Comparison of ENCODE assay signal across 10 cellular contexts in the genomic region with DNA sequence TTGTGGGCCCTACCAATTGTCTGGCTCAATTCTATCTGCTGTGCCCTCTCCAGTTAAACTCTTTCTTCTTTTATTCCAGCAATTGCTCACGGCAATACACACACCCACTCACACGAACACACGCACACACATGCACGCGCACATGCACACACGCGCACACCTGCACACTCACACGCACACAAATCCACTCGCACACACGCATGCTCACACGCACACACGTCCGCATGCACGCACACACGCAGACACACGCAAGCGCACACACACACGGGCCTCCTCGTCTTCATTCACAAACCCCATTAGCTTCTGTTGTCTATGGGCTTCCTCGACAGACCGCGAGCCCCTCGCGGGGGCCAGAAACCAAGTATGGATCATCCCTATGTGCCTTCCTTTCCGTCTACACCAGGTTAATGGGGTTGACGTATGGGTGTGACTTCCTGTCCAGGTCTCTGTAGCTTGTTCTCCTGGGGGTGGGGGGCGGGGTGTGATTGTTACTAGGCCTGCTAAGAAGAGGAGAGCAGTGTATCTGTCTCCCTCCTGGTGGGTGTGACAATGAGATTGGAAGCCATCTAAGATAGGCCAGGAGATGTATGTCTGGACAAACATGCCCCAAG. TPM values are rescaled to one million over a fixed set of nuclear protein-coding genes. Genes with fewer than 3 reads are reported as not detected.
DNase-seq lines count a peak whose midpoint lies in the region; ATAC-seq and TF ChIP-seq lines count a peak whose summit lies in the region.
"Had no signal": no experiment of that assay in that cellular context is flagged by ENCODE, and none has a peak within 500 bp of the region (broad histone marks: within the 10 kb centered on the region; RNA-seq: fewer than 3 reads in every experiment).

No MANE protein-coding gene starts in this region.

- H3K4me1 ChIP-seq in RWPE2 (ENCODE audit: insufficient read depth, poor library complexity, severe bottlenecking) (peaks cover 21% of the 10 kb centered on the region), esophagus (ENCODE audit: control insufficient read depth in 2 of 2, insufficient read depth in 2 of 2, low read length in 1 of 2) (peaks cover 2 to 24% of the 10 kb centered on the region in 2 donors), osteoblast (ENCODE audit: insufficient read depth, low read length) (peaks cover 36% of the 10 kb centered on the region)

- WGBS in esophagus, 2 donors, result 43 to 67% methylated on average over 27 of the region's 27 CpGs

- TF ChIP-seq CTCF in CD4-positive, alpha-beta T cell (IDR thresholded peaks at IDR 0.05), result no peak
- TF ChIP-seq CTCF in RWPE2 (IDR thresholded peaks at IDR 0.05; ENCODE audit: poor library complexity, severe bottlenecking), result no peak
- no peak for TF ChIP-seq CTCF in osteoblast (IDR thresholded peaks at IDR 0.05; ENCODE audit: extremely low read depth, low read depth, low read length)

- H3K36me3 ChIP-seq in RWPE2 (ENCODE audit: low read depth), result peaks cover 6% of the 10 kb centered on the region
- H3K36me3 ChIP-seq in esophagus (ENCODE audit: control insufficient read depth in 2 of 2, insufficient read depth in 2 of 2, low read length in 1 of 2), result no peaks in the 10 kb centered on the region
- peaks cover 5% of the 10 kb centered on the region for H3K36me3 ChIP-seq in osteoblast (ENCODE audit: insufficient read depth, low read length)

- peaks cover 49% of the 10 kb centered on the region for H3K4me1 Mint-ChIP-seq in CD4-positive, alpha-beta T cell (ENCODE audit: low read depth)

- peak overlapping the region; percentile 88 for H3K4me3 Mint-ChIP-seq in CD4-positive, alpha-beta T cell

- peak overlapping the region; percentile 63 for H3K4me3 ChIP-seq in RWPE2 (ENCODE audit: severe bottlenecking)
- H3K4me3 ChIP-seq in esophagus (ENCODE audit: low read depth in 1 of 2, low read length in 2 of 2), result peak overlapping the region; percentile 53 to 55
- peak overlapping the region; percentile 85 for H3K4me3 ChIP-seq in osteoblast (ENCODE audit: insufficient read depth, low read length)

- ATAC-seq in CD4-positive, alpha-beta T cell (ENCODE audit: poor library complexity), result no peak
- no peak for ATAC-seq in RWPE2 (ENCODE audit: low read depth)
- ATAC-seq in GM21529 (IDR thresholded peaks at IDR 0.05; ENCODE audit: unreplicated experiment), result no peak

- H3K27ac ChIP-seq in CD4-positive, alpha-beta T cell (ENCODE audit: low read depth, low read length), result peak overlapping the region; percentile 61
- H3K27ac ChIP-seq in RWPE2 (ENCODE audit: poor library complexity, severe bottlenecking) (peak overlapping the region; percentile 92), esophagus (ENCODE audit: low read depth in 2 of 2, low read length in 1 of 2) (peak overlapping the region; percentile 95 to 100), osteoblast (ENCODE audit: low read depth, low read length) (peak overlapping the region; percentile 83)

- H3K9me3 ChIP-seq in CD4-positive, alpha-beta T cell (ENCODE audit: control insufficient read depth, low read length), result no peaks in the 10 kb centered on the region
- H3K9me3 ChIP-seq in RWPE2 (ENCODE audit: severe bottlenecking), result no peaks in the 10 kb centered on the region
- H3K9me3 ChIP-seq in esophagus (ENCODE audit: control insufficient read depth in 2 of 2, insufficient read depth in 1 of 2, low read depth in 1 of 2, low read length in 1 of 2), result no peaks in the 10 kb centered on the region
- H3K9me3 ChIP-seq in osteoblast (ENCODE audit: low read depth, low read length), result no peaks in the 10 kb centered on the region

- H3K36me3 Mint-ChIP-seq in CD4-positive, alpha-beta T cell (ENCODE audit: low read depth), result peaks cover 11% of the 10 kb centered on the region

- DNase-seq in CD4-positive, alpha-beta T cell, result no peak
- no peak for DNase-seq in RWPE2 (ENCODE audit: low spot score)
- peak; percentile 14 for DNase-seq in osteoblast (ENCODE audit: insufficient read length, low spot score, missing footprints)
- DNase-seq in NCI-H524 treated with DMSO at 0.1 percent for 48 hours (lab: John Stamatoyannopoulos, UW), result no peak
- DNase-seq in D341Med (ENCODE audit: low spot score), result no peak
- no peak for DNase-seq in KG1 (lab: John Stamatoyannopoulos, UW)
- DNase-seq: central memory CD4-positive, alpha-beta T cell; NCI-H2081 had no signal

- H2AFZ ChIP-seq in osteoblast (ENCODE audit: low read length), result peak overlapping the region; percentile 85

- no peaks in the 10 kb centered on the region for H3K9me3 Mint-ChIP-seq in CD4-positive, alpha-beta T cell

- CTCF ChIA-PET in CD4-positive, alpha-beta T cell (lab: Charles Lee), result interaction anchor here (2.4 kb wide), 1 partner anchor 51 kb away, joined by 13 read pairs; no protein-coding TSS in a partner anchor

- intact Hi-C loops in CD4-positive, alpha-beta T cell (cut with DNase I, micrococcal nuclease), result loop anchor here in 1 of 2 experiments (2.0 kb wide), 2 partner anchors 21 to 27 kb away; partner anchors contain the start of gene FBXL19

- H3K4me2 ChIP-seq in osteoblast (ENCODE audit: insufficient read depth, low read length), result peak overlapping the region; percentile 74

- H4K20me1 ChIP-seq in osteoblast (ENCODE audit: insufficient read depth, low read length), result no peaks in the 10 kb centered on the region

- peaks cover 16% of the 10 kb centered on the region for H3K79me2 ChIP-seq in osteoblast (ENCODE audit: insufficient read depth, low read length)

- no peaks in the 10 kb centered on the region for H3K27me3 Mint-ChIP-seq in CD4-positive, alpha-beta T cell

- H3K27ac Mint-ChIP-seq in CD4-positive, alpha-beta T cell, result peak overlapping the region; percentile 71

- POLR2A ChIA-PET in CD4-positive, alpha-beta T cell (lab: Charles Lee), result interaction anchor here (1.2 to 2.3 kb wide), 2 partner anchors 21 to 148 kb away, joined by 3 to 11 read pairs; partner anchors contain the start of gene PHKG2

- no peaks in the 10 kb centered on the region for H3K27me3 ChIP-seq in CD4-positive, alpha-beta T cell (ENCODE audit: control insufficient read depth, insufficient read depth, low read length)
- H3K27me3 ChIP-seq in RWPE2 (ENCODE audit: insufficient read depth, poor library complexity, severe bottlenecking) (no peaks in the 10 kb centered on the region), esophagus (ENCODE audit: control insufficient read depth in 1 of 2, insufficient read depth in 2 of 2, low read length in 2 of 2) (no peaks in the 10 kb centered on the region), osteoblast (ENCODE audit: insufficient read depth, low read length) (no peaks in the 10 kb centered on the region)

RNA-seq across cellular contexts. Expression of gene CTF1, which starts 0.7 kb away (rescaled TPM):
- total RNA-seq in CD4-positive, alpha-beta T cell, result under 1 TPM in 1 of 2 experiments, not detected in 1; 0.20 TPM
- polyA plus RNA-seq in esophagus, result 1 to 10 TPM; 2.2 to 3.3 TPM
- 2.9 and 3.3 TPM in 2 replicates for total RNA-seq in osteoblast

RNA-seq across cellular contexts. Expression of gene BCL7C, which starts 1.8 kb away (rescaled TPM):
- total RNA-seq in CD4-positive, alpha-beta T cell, result 10 to 100 TPM; 17.8 to 19.1 TPM
- polyA plus RNA-seq in esophagus, result 10 to 100 TPM; 21.8 to 33.9 TPM
- 33.3 and 36.2 TPM in 2 replicates for total RNA-seq in osteoblast

RNA-seq across cellular contexts. Expression of gene FBXL19, which starts 27.7 kb away (rescaled TPM):
- total RNA-seq in CD4-positive, alpha-beta T cell, result 1 to 10 TPM; 7.5 to 8.9 TPM
- polyA plus RNA-seq in esophagus, result 10 to 100 TPM; 10.7 to 35.6 TPM
- 12.7 and 14.5 TPM in 2 replicates for total RNA-seq in osteoblast

RNA-seq across cellular contexts. Expression of gene ORAI3, which starts 53.2 kb away (rescaled TPM):
- 1 to 10 TPM; 3.0 to 4.5 TPM for total RNA-seq in CD4-positive, alpha-beta T cell
- 10 to 100 TPM in 1 of 2 donors, 1 to 10 TPM in 1; 8.5 to 11.6 TPM for polyA plus RNA-seq in esophagus
- 63.3 and 66.0 TPM in 2 replicates for total RNA-seq in osteoblast
